In genomic region chr3:73314182-73314951, GRCh38 we compare ENCODE assay signal across 32 cellular contexts.
"Had no signal": no experiment of that assay in that cellular context is flagged by ENCODE, and none has a peak within 500 bp of the region (broad histone marks: within the 10 kb centered on the region; RNA-seq: fewer than 3 reads in every experiment).

No MANE protein-coding gene starts in this region.

- H3K4me1 ChIP-seq: adrenal gland, ascending aorta, gastroesophageal sphincter, left ventricle myocardium inferior, right atrium auricular region, tibial nerve had no signal

- H3K36me3 ChIP-seq: adrenal gland, ascending aorta, cardiac muscle cell, gastroesophageal sphincter, left ventricle myocardium inferior, ovary, right atrium auricular region, tibial nerve, WERI-Rb-1 had no signal

- H3K4me1 Mint-ChIP-seq: activated CD4-positive, alpha-beta T cell treated with anti-CD3 and anti-CD28 coated beads, Interleukin-2, amount 10 ng/mL, durations not matched to agents 24 days and 14 days; activated naive CD8-positive, alpha-beta T cell treated with anti-CD3 and anti-CD28 coated beads for 36 hours had no signal

- H3K27ac ChIP-seq: adrenal gland, ascending aorta, cardiac muscle cell, coronary artery, dorsolateral prefrontal cortex, gastroesophageal sphincter, hepatocyte, left ventricle myocardium inferior, ovary, right atrium auricular region, tibial nerve, WERI-Rb-1 had no signal

- H3K27me3 Mint-ChIP-seq: activated CD4-positive, alpha-beta memory T cell treated with anti-CD3 and anti-CD28 coated beads for 36 hours; activated CD4-positive, alpha-beta T cell treated with anti-CD3 and anti-CD28 coated beads, Interleukin-2, amount 10 ng/mL, durations not matched to agents 24 days and 14 days; brain had no signal

- H3K79me2 ChIP-seq: hepatocyte had no signal

- H3K9me3 ChIP-seq: adrenal gland, ascending aorta, gastroesophageal sphincter, ovary, right atrium auricular region, tibial nerve had no signal

- H3K4me3 ChIP-seq: adrenal gland, ascending aorta, cardiac muscle cell, coronary artery, dorsolateral prefrontal cortex, gastroesophageal sphincter, hepatocyte, left ventricle myocardium inferior, lung, ovary, right atrium auricular region, smooth muscle cell, tibial nerve had no signal

- H3K9me3 Mint-ChIP-seq: activated CD4-positive, alpha-beta memory T cell treated with anti-CD3 and anti-CD28 coated beads for 36 hours; activated CD4-positive, alpha-beta T cell treated with anti-CD3 and anti-CD28 coated beads, Interleukin-2, amount 10 ng/mL, durations not matched to agents 24 days and 14 days; activated naive CD4-positive, alpha-beta T cell treated with anti-CD3 and anti-CD28 coated beads for 36 hours; activated naive CD8-positive, alpha-beta T cell treated with anti-CD3 and anti-CD28 coated beads for 36 hours; activated T-helper 1 cell treated with anti-CD3 and anti-CD28 coated beads, Interleukin-12 subunit alpha, Interleukin-12 subunit beta, Interleukin-2, Interleukin-4 antibody, amounts not matched to agents 30 ng/mL and 10 ng/mL and 1 ng/mL, durations not matched to agents 14 hours and 24 hours and 36 hours; nephron had no signal

- H3K36me3 Mint-ChIP-seq: activated CD4-positive, alpha-beta memory T cell treated with anti-CD3 and anti-CD28 coated beads for 36 hours; activated naive CD8-positive, alpha-beta T cell treated with anti-CD3 and anti-CD28 coated beads for 36 hours; brain had no signal

- H3K4me3 Mint-ChIP-seq: activated CD4-positive, alpha-beta memory T cell treated with anti-CD3 and anti-CD28 coated beads for 36 hours; activated CD4-positive, alpha-beta T cell treated with anti-CD3 and anti-CD28 coated beads, Interleukin-2, amount 10 ng/mL, durations not matched to agents 24 days and 14 days; activated naive CD4-positive, alpha-beta T cell treated with anti-CD3 and anti-CD28 coated beads for 36 hours; activated naive CD8-positive, alpha-beta T cell treated with anti-CD3 and anti-CD28 coated beads for 36 hours; activated T-helper 1 cell treated with anti-CD3 and anti-CD28 coated beads, Interleukin-12 subunit alpha, Interleukin-12 subunit beta, Interleukin-2, Interleukin-4 antibody, amounts not matched to agents 30 ng/mL and 10 ng/mL and 1 ng/mL, durations not matched to agents 14 hours and 24 hours and 36 hours; nephron had no signal

- H3K27ac Mint-ChIP-seq: activated CD4-positive, alpha-beta memory T cell treated with anti-CD3 and anti-CD28 coated beads for 36 hours; activated CD4-positive, alpha-beta T cell treated with anti-CD3 and anti-CD28 coated beads, Interleukin-2, amount 10 ng/mL, durations not matched to agents 24 days and 14 days; activated naive CD4-positive, alpha-beta T cell treated with anti-CD3 and anti-CD28 coated beads for 36 hours; activated naive CD8-positive, alpha-beta T cell treated with anti-CD3 and anti-CD28 coated beads for 36 hours; activated T-helper 1 cell treated with anti-CD3 and anti-CD28 coated beads, Interleukin-12 subunit alpha, Interleukin-12 subunit beta, Interleukin-2, Interleukin-4 antibody, amounts not matched to agents 30 ng/mL and 10 ng/mL and 1 ng/mL, durations not matched to agents 14 hours and 24 hours and 36 hours; nephron had no signal

- ATAC-seq: activated CD4-positive, CD25-positive, alpha-beta regulatory T cell treated with anti-CD3 and anti-CD28 coated beads, Interleukin-2, amount 50 U/mL, for 24 hours; gastroesophageal sphincter had no signal

- H2AFZ ChIP-seq: hepatocyte had no signal

- H3K27me3 ChIP-seq: adrenal gland, ascending aorta, cardiac muscle cell, gastroesophageal sphincter, hepatocyte, ovary, right atrium auricular region, tibial nerve had no signal

- DNase-seq: activated CD4-positive, alpha-beta memory T cell treated with anti-CD3 and anti-CD28 coated beads for 36 hours; activated CD4-positive, alpha-beta T cell treated with anti-CD3 and anti-CD28 coated beads, Interleukin-2, amount 10 ng/mL, durations not matched to agents 24 days and 14 days; activated CD8-positive, alpha-beta memory T cell treated with anti-CD3 and anti-CD28 coated beads, Interleukin-2, amount 50 U/mL, for 4 hours; activated effector memory CD4-positive, alpha-beta T cell treated with anti-CD3 and anti-CD28 coated beads, Interleukin-2, amount 50 U/mL, for 16 hours; activated naive CD4-positive, alpha-beta T cell treated with anti-CD3 and anti-CD28 coated beads for 36 hours; activated naive CD8-positive, alpha-beta T cell treated with anti-CD3 and anti-CD28 coated beads for 36 hours; activated T-cell treated with anti-CD3 and anti-CD28 coated beads, Interleukin-2, amount 50 U/mL, for 1 hour; adrenal gland; dorsolateral prefrontal cortex; effector memory CD4-positive, alpha-beta T cell; islet precursor cell; left ventricle myocardium inferior; mesendoderm; ovary; stimulated activated CD4-positive, alpha-beta T cell treated with anti-CD3 and anti-CD28 coated beads, Interleukin-1b, Interleukin-23, amount 100 ng/mL, for 48 hours; stimulated activated CD4-positive, alpha-beta T cell treated with anti-CD3 and anti-CD28 coated beads, Interleukin-4, amount 100 ng/mL, for 4 hours; stimulated activated CD8-positive, alpha-beta memory T cell treated with anti-CD3 and anti-CD28 coated beads, Interleukin-4, amount 100 ng/mL, for 48 hours; stimulated activated naive CD4-positive, alpha-beta T cell; WERI-Rb-1 had no signal

- H3K4me2 ChIP-seq: hepatocyte, smooth muscle cell had no signal
